In genomic region chr19:39445258-39446071, GRCh38 we compare ENCODE assay signal across 8 cellular contexts. TPM values are rescaled to one million over a fixed set of nuclear protein-coding genes. Genes with fewer than 3 reads are reported as not detected.
DNase-seq lines count a peak whose midpoint lies in the region; ATAC-seq and TF ChIP-seq lines count a peak whose summit lies in the region.

SUPT5H (plus strand) TSS chr19:39445582; CDS start chr19:39445891, 309 bp downstream.

- H3K27me3 ChIP-seq in right cardiac atrium (ENCODE audit: control insufficient read depth, insufficient read depth) = no peaks in the 10 kb centered on the region
- no peaks in the 10 kb centered on the region for H3K27me3 ChIP-seq in vagina

- H3K9me3 ChIP-seq in right cardiac atrium (ENCODE audit: control insufficient read depth, low read length) (no peaks in the 10 kb centered on the region), vagina (no peaks in the 10 kb centered on the region)

- ATAC-seq in GM18498 (IDR thresholded peaks at IDR 0.05; ENCODE audit: unreplicated experiment) (peak; percentile 88), HG02943 (IDR thresholded peaks at IDR 0.05; ENCODE audit: low read depth, unreplicated experiment) (peak; percentile 66), right cardiac atrium (peak; percentile 98)

- H3K4me3 ChIP-seq in right cardiac atrium (ENCODE audit: low read length) = peak within 1 kb of the TSS; percentile 91
- peak within 1 kb of the TSS; percentile 64 to 97 for H3K4me3 ChIP-seq in vagina

- DNase-seq in NCI-H187 treated with DMSO at 0.1 percent for 48 hours (lab: John Stamatoyannopoulos, UW) (peak; percentile 83), anterior cingulate cortex (lab: John Stamatoyannopoulos, UW) (peak; percentile 45 to 96 (median 89)), right cardiac atrium (peak; percentile 97 to 99 (median 98)), putamen (ENCODE audit: low spot score) (peak; percentile 97), vagina (ENCODE audit: extremely low spot score in 2 of 2) (peak in 1 of 2 donors; percentile 97)

- intact Hi-C loops in T-helper 2 cell treated with Interferon-gamma antibody and Interleukin-4, amounts not matched to agents 100 ng/mL and 5 ng/mL, for 36 hours (cut with micrococcal nuclease) = loop anchor here (1.0 to 10.0 kb wide), 4 partner anchors 9 to 399 kb away; partner anchors contain the start of genes FBL, PLEKHG2 and TIMM50
- intact Hi-C loops in right cardiac atrium (cut with DNase I) = loop anchor here in 2 of 4 donors (10.0 kb wide), 1 partner anchor 89 kb away; the partner anchor contains the start of gene EID2B (in 2 of the 2)
- intact Hi-C loops in vagina (cut with DNase I) = no loop called here

- TF ChIP-seq CTCF in vagina (IDR thresholded peaks at IDR 0.05) = no peak

- H3K27ac ChIP-seq in right cardiac atrium (ENCODE audit: low read length) (peak within 1 kb of the TSS; percentile 96), vagina (peak within 1 kb of the TSS; percentile 95)

- under 1% methylated on average over 65 of the region's 65 CpGs for WGBS in right cardiac atrium

- no peaks in the 10 kb centered on the region for H3K36me3 ChIP-seq in vagina

- H3K4me1 ChIP-seq in right cardiac atrium (ENCODE audit: control insufficient read depth, insufficient read depth, low read length) = peaks cover 6% of the 10 kb centered on the region
- H3K4me1 ChIP-seq in vagina = peaks cover 51% of the 10 kb centered on the region

- peak in 1 of 2 donors; percentile 94 for TF ChIP-seq POLR2A in vagina (IDR thresholded peaks at IDR 0.05)

RNA-seq across cellular contexts. Expression of gene SUPT5H, which starts in this region (rescaled TPM):
- total RNA-seq in T-helper 2 cell treated with Interferon-gamma antibody and Interleukin-4, amounts not matched to agents 100 ng/mL and 5 ng/mL, for 36 hours = 150 and 153 TPM in 2 replicates
- total RNA-seq in right cardiac atrium (10 to 100 TPM; 74.8 to 85.1 (median 80.1) TPM), vagina (113 TPM)
- 68.8 TPM for polyA plus RNA-seq in right cardiac atrium
